ENCODE assay signal across 1 cellular context in genomic region chr6:129730477-129731165, GRCh38.
TF ChIP-seq lines count a peak whose summit lies in the region.

No MANE protein-coding gene starts in this region.

TF ChIP-seq in K562, 482 proteins besides CTCF, POLR2A, EP300 and RAD21 (continued from another document and continues in another):
- TF ChIP-seq THAP7 (CRISPR knock-in tag; IDR thresholded peaks at IDR 0.05) (no peak), FOSL1 (tag; conservative IDR thresholded peaks at IDR 0.05) (0 out of 2 replicates have a peak, but pooled peaks have one; percentile 28), HDAC8 (tag; IDR thresholded peaks at IDR 0.05) (peak; percentile 65; the same call in 1 of the 2 replicates), DPF2 (IDR thresholded peaks at IDR 0.05) (no peak), YY1 (IDR thresholded peaks at IDR 0.05; ENCODE audit: borderline replicate concordance in 1 of 3, control insufficient read depth in 1 of 3, extremely low read depth in 1 of 3, insufficient read depth in 3 of 3, insufficient read length in 1 of 3, insufficient replicate concordance in 2 of 3, low read depth in 1 of 3, low read length in 2 of 3) (peak in 2 of 3 experiments; percentile 18 to 31), KDM1A (IDR thresholded peaks at IDR 0.05) (no peak), OTX1 (CRISPR knock-in tag; IDR thresholded peaks at IDR 0.05) (no peak), ZNF79 (CRISPR knock-in tag; IDR thresholded peaks at IDR 0.05; ENCODE audit: low read depth) (no peak), NR2C1 (IDR thresholded peaks at IDR 0.05) (no peak), NR2C1 (tag; IDR thresholded peaks at IDR 0.05) (no peak), TARDBP (IDR thresholded peaks at IDR 0.05) (no peak), MAFK (IDR thresholded peaks at IDR 0.05; ENCODE audit: low read length) (no peak), RFX7 (CRISPR knock-in tag; IDR thresholded peaks at IDR 0.05) (no peak), EHMT2 (IDR thresholded peaks at IDR 0.05) (peak; percentile 18; the same call in 1 of the 2 replicates), ZKSCAN8 (CRISPR knock-in tag; IDR thresholded peaks at IDR 0.05) (no peak), MEF2D (tag; conservative IDR thresholded peaks at IDR 0.05; ENCODE audit: low read depth) (peak; percentile 62), HNRNPK (IDR thresholded peaks at IDR 0.05; ENCODE audit: low read depth, low read length, poor library complexity, severe bottlenecking) (no peak), HNRNPLL (IDR thresholded peaks at IDR 0.05; ENCODE audit: low read depth, low read length, poor library complexity, severe bottlenecking) (no peak), RAD51 (IDR thresholded peaks at IDR 0.05; ENCODE audit: borderline replicate concordance, low read depth) (peak; percentile 68), ZBTB17 (CRISPR knock-in tag; IDR thresholded peaks at IDR 0.05) (0 out of 2 replicates have a peak, but pooled peaks have one; percentile 28), EWSR1 (IDR thresholded peaks at IDR 0.05; ENCODE audit: borderline replicate concordance, low read depth, partially characterized antibody) (no peak), AFF1 (IDR thresholded peaks at IDR 0.05; ENCODE audit: low read depth in 1 of 2, partially characterized antibody in 2 of 2) (peak in 1 of 2 experiments; percentile 29), MCM5 (IDR thresholded peaks at IDR 0.05; ENCODE audit: low read depth) (no peak), PHF8 (IDR thresholded peaks at IDR 0.05; ENCODE audit: borderline replicate concordance, low read length) (no peak), ZNF212 (CRISPR knock-in tag; IDR thresholded peaks at IDR 0.05) (no peak), NFATC3 (IDR thresholded peaks at IDR 0.05) (no peak), ZNF197 (CRISPR knock-in tag; IDR thresholded peaks at IDR 0.05; ENCODE audit: low read depth) (peak; percentile 48; the same call in 1 of the 2 replicates), SMARCB1 (IDR thresholded peaks at IDR 0.05; ENCODE audit: insufficient read length, low read depth) (no peak), ZNF764 (CRISPR knock-in tag; IDR thresholded peaks at IDR 0.05; ENCODE audit: low read depth) (no peak)
- TF ChIP-seq, protein P1, sequence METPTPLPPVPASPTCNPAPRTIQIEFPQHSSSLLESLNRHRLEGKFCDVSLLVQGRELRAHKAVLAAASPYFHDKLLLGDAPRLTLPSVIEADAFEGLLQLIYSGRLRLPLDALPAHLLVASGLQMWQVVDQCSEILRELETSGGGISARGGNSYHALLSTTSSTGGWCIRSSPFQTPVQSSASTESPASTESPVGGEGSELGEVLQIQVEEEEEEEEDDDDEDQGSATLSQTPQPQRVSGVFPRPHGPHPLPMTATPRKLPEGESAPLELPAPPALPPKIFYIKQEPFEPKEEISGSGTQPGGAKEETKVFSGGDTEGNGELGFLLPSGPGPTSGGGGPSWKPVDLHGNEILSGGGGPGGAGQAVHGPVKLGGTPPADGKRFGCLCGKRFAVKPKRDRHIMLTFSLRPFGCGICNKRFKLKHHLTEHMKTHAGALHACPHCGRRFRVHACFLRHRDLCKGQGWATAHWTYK (CRISPR knock-in tag; IDR thresholded peaks at IDR 0.05) = 0 out of 2 replicates have a peak, but pooled peaks have one; percentile 46
- TF ChIP-seq, protein P2, sequence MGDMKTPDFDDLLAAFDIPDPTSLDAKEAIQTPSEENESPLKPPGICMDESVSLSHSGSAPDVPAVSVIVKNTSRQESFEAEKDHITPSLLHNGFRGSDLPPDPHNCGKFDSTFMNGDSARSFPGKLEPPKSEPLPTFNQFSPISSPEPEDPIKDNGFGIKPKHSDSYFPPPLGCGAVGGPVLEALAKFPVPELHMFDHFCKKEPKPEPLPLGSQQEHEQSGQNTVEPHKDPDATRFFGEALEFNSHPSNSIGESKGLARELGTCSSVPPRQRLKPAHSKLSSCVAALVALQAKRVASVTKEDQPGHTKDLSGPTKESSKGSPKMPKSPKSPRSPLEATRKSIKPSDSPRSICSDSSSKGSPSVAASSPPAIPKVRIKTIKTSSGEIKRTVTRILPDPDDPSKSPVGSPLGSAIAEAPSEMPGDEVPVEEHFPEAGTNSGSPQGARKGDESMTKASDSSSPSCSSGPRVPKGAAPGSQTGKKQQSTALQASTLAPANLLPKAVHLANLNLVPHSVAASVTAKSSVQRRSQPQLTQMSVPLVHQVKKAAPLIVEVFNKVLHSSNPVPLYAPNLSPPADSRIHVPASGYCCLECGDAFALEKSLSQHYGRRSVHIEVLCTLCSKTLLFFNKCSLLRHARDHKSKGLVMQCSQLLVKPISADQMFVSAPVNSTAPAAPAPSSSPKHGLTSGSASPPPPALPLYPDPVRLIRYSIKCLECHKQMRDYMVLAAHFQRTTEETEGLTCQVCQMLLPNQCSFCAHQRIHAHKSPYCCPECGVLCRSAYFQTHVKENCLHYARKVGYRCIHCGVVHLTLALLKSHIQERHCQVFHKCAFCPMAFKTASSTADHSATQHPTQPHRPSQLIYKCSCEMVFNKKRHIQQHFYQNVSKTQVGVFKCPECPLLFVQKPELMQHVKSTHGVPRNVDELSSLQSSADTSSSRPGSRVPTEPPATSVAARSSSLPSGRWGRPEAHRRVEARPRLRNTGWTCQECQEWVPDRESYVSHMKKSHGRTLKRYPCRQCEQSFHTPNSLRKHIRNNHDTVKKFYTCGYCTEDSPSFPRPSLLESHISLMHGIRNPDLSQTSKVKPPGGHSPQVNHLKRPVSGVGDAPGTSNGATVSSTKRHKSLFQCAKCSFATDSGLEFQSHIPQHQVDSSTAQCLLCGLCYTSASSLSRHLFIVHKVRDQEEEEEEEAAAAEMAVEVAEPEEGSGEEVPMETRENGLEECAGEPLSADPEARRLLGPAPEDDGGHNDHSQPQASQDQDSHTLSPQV (IDR thresholded peaks at IDR 0.05) = peak; percentile 75; the same call in 1 of the 2 replicates
- TF ChIP-seq, protein P3, sequence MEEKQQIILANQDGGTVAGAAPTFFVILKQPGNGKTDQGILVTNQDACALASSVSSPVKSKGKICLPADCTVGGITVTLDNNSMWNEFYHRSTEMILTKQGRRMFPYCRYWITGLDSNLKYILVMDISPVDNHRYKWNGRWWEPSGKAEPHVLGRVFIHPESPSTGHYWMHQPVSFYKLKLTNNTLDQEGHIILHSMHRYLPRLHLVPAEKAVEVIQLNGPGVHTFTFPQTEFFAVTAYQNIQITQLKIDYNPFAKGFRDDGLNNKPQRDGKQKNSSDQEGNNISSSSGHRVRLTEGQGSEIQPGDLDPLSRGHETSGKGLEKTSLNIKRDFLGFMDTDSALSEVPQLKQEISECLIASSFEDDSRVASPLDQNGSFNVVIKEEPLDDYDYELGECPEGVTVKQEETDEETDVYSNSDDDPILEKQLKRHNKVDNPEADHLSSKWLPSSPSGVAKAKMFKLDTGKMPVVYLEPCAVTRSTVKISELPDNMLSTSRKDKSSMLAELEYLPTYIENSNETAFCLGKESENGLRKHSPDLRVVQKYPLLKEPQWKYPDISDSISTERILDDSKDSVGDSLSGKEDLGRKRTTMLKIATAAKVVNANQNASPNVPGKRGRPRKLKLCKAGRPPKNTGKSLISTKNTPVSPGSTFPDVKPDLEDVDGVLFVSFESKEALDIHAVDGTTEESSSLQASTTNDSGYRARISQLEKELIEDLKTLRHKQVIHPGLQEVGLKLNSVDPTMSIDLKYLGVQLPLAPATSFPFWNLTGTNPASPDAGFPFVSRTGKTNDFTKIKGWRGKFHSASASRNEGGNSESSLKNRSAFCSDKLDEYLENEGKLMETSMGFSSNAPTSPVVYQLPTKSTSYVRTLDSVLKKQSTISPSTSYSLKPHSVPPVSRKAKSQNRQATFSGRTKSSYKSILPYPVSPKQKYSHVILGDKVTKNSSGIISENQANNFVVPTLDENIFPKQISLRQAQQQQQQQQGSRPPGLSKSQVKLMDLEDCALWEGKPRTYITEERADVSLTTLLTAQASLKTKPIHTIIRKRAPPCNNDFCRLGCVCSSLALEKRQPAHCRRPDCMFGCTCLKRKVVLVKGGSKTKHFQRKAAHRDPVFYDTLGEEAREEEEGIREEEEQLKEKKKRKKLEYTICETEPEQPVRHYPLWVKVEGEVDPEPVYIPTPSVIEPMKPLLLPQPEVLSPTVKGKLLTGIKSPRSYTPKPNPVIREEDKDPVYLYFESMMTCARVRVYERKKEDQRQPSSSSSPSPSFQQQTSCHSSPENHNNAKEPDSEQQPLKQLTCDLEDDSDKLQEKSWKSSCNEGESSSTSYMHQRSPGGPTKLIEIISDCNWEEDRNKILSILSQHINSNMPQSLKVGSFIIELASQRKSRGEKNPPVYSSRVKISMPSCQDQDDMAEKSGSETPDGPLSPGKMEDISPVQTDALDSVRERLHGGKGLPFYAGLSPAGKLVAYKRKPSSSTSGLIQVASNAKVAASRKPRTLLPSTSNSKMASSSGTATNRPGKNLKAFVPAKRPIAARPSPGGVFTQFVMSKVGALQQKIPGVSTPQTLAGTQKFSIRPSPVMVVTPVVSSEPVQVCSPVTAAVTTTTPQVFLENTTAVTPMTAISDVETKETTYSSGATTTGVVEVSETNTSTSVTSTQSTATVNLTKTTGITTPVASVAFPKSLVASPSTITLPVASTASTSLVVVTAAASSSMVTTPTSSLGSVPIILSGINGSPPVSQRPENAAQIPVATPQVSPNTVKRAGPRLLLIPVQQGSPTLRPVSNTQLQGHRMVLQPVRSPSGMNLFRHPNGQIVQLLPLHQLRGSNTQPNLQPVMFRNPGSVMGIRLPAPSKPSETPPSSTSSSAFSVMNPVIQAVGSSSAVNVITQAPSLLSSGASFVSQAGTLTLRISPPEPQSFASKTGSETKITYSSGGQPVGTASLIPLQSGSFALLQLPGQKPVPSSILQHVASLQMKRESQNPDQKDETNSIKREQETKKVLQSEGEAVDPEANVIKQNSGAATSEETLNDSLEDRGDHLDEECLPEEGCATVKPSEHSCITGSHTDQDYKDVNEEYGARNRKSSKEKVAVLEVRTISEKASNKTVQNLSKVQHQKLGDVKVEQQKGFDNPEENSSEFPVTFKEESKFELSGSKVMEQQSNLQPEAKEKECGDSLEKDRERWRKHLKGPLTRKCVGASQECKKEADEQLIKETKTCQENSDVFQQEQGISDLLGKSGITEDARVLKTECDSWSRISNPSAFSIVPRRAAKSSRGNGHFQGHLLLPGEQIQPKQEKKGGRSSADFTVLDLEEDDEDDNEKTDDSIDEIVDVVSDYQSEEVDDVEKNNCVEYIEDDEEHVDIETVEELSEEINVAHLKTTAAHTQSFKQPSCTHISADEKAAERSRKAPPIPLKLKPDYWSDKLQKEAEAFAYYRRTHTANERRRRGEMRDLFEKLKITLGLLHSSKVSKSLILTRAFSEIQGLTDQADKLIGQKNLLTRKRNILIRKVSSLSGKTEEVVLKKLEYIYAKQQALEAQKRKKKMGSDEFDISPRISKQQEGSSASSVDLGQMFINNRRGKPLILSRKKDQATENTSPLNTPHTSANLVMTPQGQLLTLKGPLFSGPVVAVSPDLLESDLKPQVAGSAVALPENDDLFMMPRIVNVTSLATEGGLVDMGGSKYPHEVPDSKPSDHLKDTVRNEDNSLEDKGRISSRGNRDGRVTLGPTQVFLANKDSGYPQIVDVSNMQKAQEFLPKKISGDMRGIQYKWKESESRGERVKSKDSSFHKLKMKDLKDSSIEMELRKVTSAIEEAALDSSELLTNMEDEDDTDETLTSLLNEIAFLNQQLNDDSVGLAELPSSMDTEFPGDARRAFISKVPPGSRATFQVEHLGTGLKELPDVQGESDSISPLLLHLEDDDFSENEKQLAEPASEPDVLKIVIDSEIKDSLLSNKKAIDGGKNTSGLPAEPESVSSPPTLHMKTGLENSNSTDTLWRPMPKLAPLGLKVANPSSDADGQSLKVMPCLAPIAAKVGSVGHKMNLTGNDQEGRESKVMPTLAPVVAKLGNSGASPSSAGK (IDR thresholded peaks at IDR 0.05) = no peak; the same call in 1 of the 2 replicates
- TF ChIP-seq, protein P4, sequence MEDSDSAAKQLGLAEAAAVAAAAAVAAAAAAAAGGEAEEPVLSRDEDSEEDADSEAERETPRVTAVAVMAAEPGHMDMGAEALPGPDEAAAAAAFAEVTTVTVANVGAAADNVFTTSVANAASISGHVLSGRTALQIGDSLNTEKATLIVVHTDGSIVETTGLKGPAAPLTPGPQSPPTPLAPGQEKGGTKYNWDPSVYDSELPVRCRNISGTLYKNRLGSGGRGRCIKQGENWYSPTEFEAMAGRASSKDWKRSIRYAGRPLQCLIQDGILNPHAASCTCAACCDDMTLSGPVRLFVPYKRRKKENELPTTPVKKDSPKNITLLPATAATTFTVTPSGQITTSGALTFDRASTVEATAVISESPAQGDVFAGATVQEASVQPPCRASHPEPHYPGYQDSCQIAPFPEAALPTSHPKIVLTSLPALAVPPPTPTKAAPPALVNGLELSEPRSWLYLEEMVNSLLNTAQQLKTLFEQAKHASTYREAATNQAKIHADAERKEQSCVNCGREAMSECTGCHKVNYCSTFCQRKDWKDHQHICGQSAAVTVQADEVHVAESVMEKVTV (CRISPR knock-in tag; IDR thresholded peaks at IDR 0.05) = peak; percentile 87
